Comparison of ENCODE assay signal across 30 cellular contexts in genomic region chr4:76315267-76315918, GRCh38.
"Had no signal": no experiment of that assay in that cellular context is flagged by ENCODE, and none has a peak within 500 bp of the region (broad histone marks: within the 10 kb centered on the region; RNA-seq: fewer than 3 reads in every experiment).

No MANE protein-coding gene starts in this region.

- DNase-seq: colonic mucosa; effector CD8-positive, alpha-beta T cell; endodermal cell; foreskin keratinocyte; heart right ventricle; hippocampal formation; left cardiac atrium; mesenchymal stem cell; mucosa of descending colon; naive B cell; pancreas; spleen; stimulated activated CD4-positive, alpha-beta T cell treated with anti-CD3 and anti-CD28 coated beads, Interleukin-4, amount 100 ng/mL, for 4 hours; stimulated activated naive CD8-positive, alpha-beta T cell treated with anti-CD3 and anti-CD28 coated beads, Interleukin-15, Interleukin-2, amounts not matched to agents 100 U/mL and 50 U/mL, for 24 hours; substantia nigra; testis; tibial artery; uterus had no signal

- H3K9me3 ChIP-seq: colonic mucosa, neutrophil, pancreas, testis, uterus had no signal

- H3K27me3 ChIP-seq: colonic mucosa, esophagus muscularis mucosa, gastroesophageal sphincter, heart right ventricle, neutrophil, pancreas, spleen, testis, tibial artery, upper lobe of left lung, uterus had no signal

- FAIRE-seq: endothelial cell of umbilical vein, islet of Langerhans, pancreas had no signal

- H3K4me3 Mint-ChIP-seq: dendritic cell treated with granulocyte-macrophage colony-stimulating factor and Interleukin-4, amounts not matched to agents 40 ng/mL and 50 ng/mL, for 4 days; endodermal cell; mesothelial cell of epicardium; naive B cell; natural killer cell treated with Interleukin-12 subunit alpha and Interleukin-12 subunit beta and Interleukin-15 and Interleukin-18, amount 100 ng/mL, for 72 hours; neural crest cell; stimulated activated memory B cell treated with anti-CD40 and anti-IgM and Interleukin-4, amounts not matched to agents 10 μg/mL and 1 μg/mL and 100 μg/mL, for 72 hours had no signal

- H3K4me3 ChIP-seq: colonic mucosa, esophagus muscularis mucosa, gastroesophageal sphincter, heart right ventricle, mucosa of descending colon, pancreas, skin epidermis, spleen, testis, tibial artery, upper lobe of left lung, uterus had no signal

- H3K4me1 Mint-ChIP-seq: endodermal cell; mesothelial cell of epicardium; naive B cell; neural crest cell; stimulated activated memory B cell treated with anti-CD40 and anti-IgM and Interleukin-4, amounts not matched to agents 10 μg/mL and 1 μg/mL and 100 μg/mL, for 72 hours had no signal

- ATAC-seq: foreskin keratinocyte; gastroesophageal sphincter; mucosa of descending colon; natural killer cell treated with Interleukin-12 subunit alpha and Interleukin-12 subunit beta and Interleukin-15 and Interleukin-18, amount 100 ng/mL, for 72 hours; pancreas; stimulated activated memory B cell treated with anti-CD40 and anti-IgM and Interleukin-4, amounts not matched to agents 10 μg/mL and 1 μg/mL and 100 μg/mL, for 72 hours; stimulated activated naive CD8-positive, alpha-beta T cell treated with anti-CD3 and anti-CD28 coated beads, Interleukin-15, Interleukin-2, amounts not matched to agents 100 U/mL and 50 U/mL, for 24 hours had no signal

- H3K27ac ChIP-seq: colonic mucosa, esophagus muscularis mucosa, foreskin keratinocyte, gastroesophageal sphincter, heart right ventricle, neutrophil, pancreas, skin epidermis, spleen, testis, tibial artery, upper lobe of left lung, uterus had no signal

- H3K27ac Mint-ChIP-seq: dendritic cell treated with granulocyte-macrophage colony-stimulating factor and Interleukin-4, amounts not matched to agents 40 ng/mL and 50 ng/mL, for 4 days; endodermal cell; mesothelial cell of epicardium; naive B cell; natural killer cell treated with Interleukin-12 subunit alpha and Interleukin-12 subunit beta and Interleukin-15 and Interleukin-18, amount 100 ng/mL, for 72 hours; stimulated activated memory B cell treated with anti-CD40 and anti-IgM and Interleukin-4, amounts not matched to agents 10 μg/mL and 1 μg/mL and 100 μg/mL, for 72 hours had no signal

- H3K4me1 ChIP-seq: colonic mucosa, foreskin keratinocyte, pancreas, testis, tibial artery, uterus had no signal

- H3K36me3 ChIP-seq: colonic mucosa, pancreas, upper lobe of left lung, uterus had no signal
